ENCODE assay signal across 14 cellular contexts in the genomic region with DNA sequence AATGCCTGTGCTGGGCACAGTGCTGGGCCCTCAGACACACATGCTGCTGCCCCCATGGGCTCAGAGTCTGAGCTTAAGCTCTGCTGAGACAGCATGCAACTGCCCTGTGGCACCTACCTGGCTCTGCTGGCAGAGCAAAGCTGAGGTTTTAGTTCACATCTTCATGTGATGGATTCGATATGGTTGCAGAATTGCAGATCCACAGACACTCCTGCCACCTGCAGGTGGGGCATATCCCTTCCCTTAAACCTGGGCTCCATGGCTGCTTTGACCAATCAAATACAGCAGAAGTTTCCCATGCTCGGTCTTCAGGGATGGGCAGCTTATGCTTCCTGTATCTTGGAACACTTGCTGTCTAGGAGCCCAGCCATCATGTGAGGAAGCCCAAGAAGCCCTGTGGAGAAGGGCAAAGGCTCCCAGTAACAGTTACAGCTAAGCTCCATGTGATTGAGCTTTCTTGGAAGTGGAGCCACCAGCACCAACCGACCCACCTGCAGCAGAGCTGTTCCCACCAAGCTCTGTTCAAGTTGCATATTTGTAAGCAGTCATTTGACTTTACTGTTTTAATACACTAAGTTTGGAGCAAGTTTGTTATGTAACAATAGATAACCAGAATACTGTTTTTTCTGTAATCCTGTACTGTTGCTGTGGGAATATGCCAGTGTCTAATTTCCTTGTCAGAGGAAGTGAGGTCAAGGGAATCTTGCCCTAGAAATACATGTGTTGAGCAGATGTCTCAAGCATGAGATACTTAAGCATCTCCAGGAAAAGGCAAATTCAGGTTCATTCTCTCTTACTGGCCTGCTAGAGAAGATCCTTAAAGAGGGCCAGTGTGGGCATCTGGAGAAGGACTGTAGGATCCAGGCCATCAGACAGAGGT.
DNase-seq lines count a peak whose midpoint lies in the region; ATAC-seq, FAIRE-seq and TF ChIP-seq lines count a peak whose summit lies in the region.
"Had no signal": no experiment of that assay in that cellular context is flagged by ENCODE, and none has a peak within 500 bp of the region (broad histone marks: within the 10 kb centered on the region; RNA-seq: fewer than 3 reads in every experiment).

No MANE protein-coding gene starts in this region.

- peaks cover 2% of the 10 kb centered on the region for H3K23me2 ChIP-seq in H9 (ENCODE audit: insufficient read length, low read depth, low read length, poor library complexity, severe bottlenecking)

- H3K4me1 ChIP-seq in H9 (ENCODE audit: insufficient read depth, low read length) (peaks cover 4% of the 10 kb centered on the region; the same call in 1 of the 2 replicates), HepG2 (ENCODE audit: insufficient read depth, low read length) (peaks cover 6% of the 10 kb centered on the region)
- H3K4me1 ChIP-seq: SJCRH30 had no signal

- TF ChIP-seq EP300 in HepG2 (IDR thresholded peaks at IDR 0.05; ENCODE audit: low read depth in 2 of 2, low read length in 2 of 2) (no peak), HepG2 (CRISPR knock-in tag; IDR thresholded peaks at IDR 0.05; ENCODE audit: borderline replicate concordance) (no peak)

- POLR2A ChIA-PET in HepG2 (lab: Yijun Ruan, JAX) = no interaction called here

- no peak overlapping the region for H2AK5ac ChIP-seq in H9 (ENCODE audit: insufficient read length, low read length)

- intact Hi-C loops in HepG2 (cut with micrococcal nuclease; ENCODE audit: unreplicated experiment) = no loop called here
- intact Hi-C loops in Calu3 (cut with micrococcal nuclease; ENCODE audit: unreplicated experiment) = no loop called here

- H4K91ac ChIP-seq in H9 (ENCODE audit: insufficient read length, low read depth, low read length) = no peak overlapping the region

- in situ Hi-C loops in HepG2 (cut with HindIII; ENCODE audit: extremely low pct_ligation_motif_present, low pct_unique_long_range_greater_than_20kb) = no loop called here

- BruUV-seq in HepG2 (replicated peaks; lab: Mats Ljungman, UMichigan) (no TSS peak), Calu3 (replicated peaks; lab: Mats Ljungman, UMichigan) (no TSS peak)

- H2BK12ac ChIP-seq in H9 (ENCODE audit: insufficient read length, low read depth, low read length) = no peak overlapping the region

- H3K4me2 ChIP-seq in H9 (ENCODE audit: insufficient read depth, insufficient read length, low read length) (no peak overlapping the region), HepG2 (ENCODE audit: low read depth, low read length) (no peak overlapping the region)

- H2BK15ac ChIP-seq in H9 (ENCODE audit: low read depth, low read length) = no peak overlapping the region

- H3K4me1 Mint-ChIP-seq in H9 (peaks cover 18 to 31% of the 10 kb centered on the region in 2 experiments), Calu3 (ENCODE audit: low read depth, unreplicated experiment) (peaks cover 17% of the 10 kb centered on the region)

- H3K36me3 ChIP-seq in WERI-Rb-1 = no peaks in the 10 kb centered on the region
- H3K36me3 ChIP-seq in HepG2 (replicated peaks in 1 of 2; ENCODE audit: control insufficient read depth in 1 of 2, insufficient read depth in 2 of 2, low read length in 2 of 2) = no peaks in the 10 kb centered on the region
- H3K36me3 ChIP-seq: SJCRH30 had no signal

- H2BK5ac ChIP-seq in H9 (ENCODE audit: insufficient read length, low read length) = no peak overlapping the region

- no peaks in the 10 kb centered on the region for H3K9me3 Mint-ChIP-seq in H9
- H3K9me3 Mint-ChIP-seq in Calu3 (ENCODE audit: low read depth, unreplicated experiment) = no peaks in the 10 kb centered on the region

- CTCF ChIA-PET in HepG2 (lab: Yijun Ruan, JAX; ENCODE audit: low intra/inter-chr PET ratio, low total read pairs) = no interaction called here
- CTCF ChIA-PET in Calu3 (lab: Charles Lee) = interaction anchor here (0.5 to 0.6 kb wide), 2 partner anchors 10 to 392 kb away, joined by 4 to 5 read pairs; no protein-coding TSS in a partner anchor

- no peaks in the 10 kb centered on the region for H3K36me3 Mint-ChIP-seq in H9 (ENCODE audit: insufficient read depth in 1 of 3, low read depth in 3 of 3)
- H3K36me3 Mint-ChIP-seq in Calu3 (ENCODE audit: insufficient read depth, unreplicated experiment) = no peaks in the 10 kb centered on the region

- FAIRE-seq in HepG2 (lab: Jason Lieb, UNC) (no peak), GM12891 (lab: Jason Lieb, UNC) (no peak)

- H3K27ac ChIP-seq in H9 (ENCODE audit: insufficient read length, low read depth, low read length) (no peak overlapping the region), WERI-Rb-1 (no peak overlapping the region), HepG2 (ENCODE audit: extremely low read length, insufficient read depth, low read length) (no peak overlapping the region)
- H3K27ac ChIP-seq: 22Rv1, SJCRH30 had no signal

- WGBS in H9 (ENCODE audit: extremely low coverage, insufficient read length, low lambda C conversion rate) = no CpG with 5 or more reads among the region's 3 CpGs
- WGBS in HepG2 (ENCODE audit: low lambda C conversion rate) = 64% methylated on average over 2 of the region's 3 CpGs

- no peak overlapping the region for H3K4ac ChIP-seq in H9 (ENCODE audit: low read depth, low read length)

- H3K23ac ChIP-seq in H9 (ENCODE audit: insufficient read length, low read depth, low read length) = no peak overlapping the region

- H4K5ac ChIP-seq in H9 (ENCODE audit: insufficient read length, low read depth, low read length) = no peak overlapping the region

- ATAC-seq in HepG2 (peak; percentile 44; the same call in 1 of the 3 replicates), GM21723 (IDR thresholded peaks at IDR 0.05; ENCODE audit: unreplicated experiment) (no peak)

- H3K9me3 ChIP-seq in H9 (ENCODE audit: control insufficient read depth, low read depth, low read length) = no peaks in the 10 kb centered on the region
- no peaks in the 10 kb centered on the region for H3K9me3 ChIP-seq in WERI-Rb-1 (ENCODE audit: severe bottlenecking)
- no peaks in the 10 kb centered on the region for H3K9me3 ChIP-seq in HepG2 (ENCODE audit: low read length)
- H3K9me3 ChIP-seq: SJCRH30 had no signal

- TF ChIP-seq POLR2A in HepG2 (IDR thresholded peaks at IDR 0.05; ENCODE audit: insufficient read depth in 1 of 2, low read depth in 2 of 2, low read length in 2 of 2) (no peak), GM12891 (IDR thresholded peaks at IDR 0.05; ENCODE audit: low read depth, low read length) (no peak)

- no peak overlapping the region for H2AFZ ChIP-seq in H9 (ENCODE audit: low read length)
- no peak overlapping the region for H2AFZ ChIP-seq in HepG2 (ENCODE audit: low read length)

- H2BK120ac ChIP-seq in H9 (ENCODE audit: low read depth, low read length, poor library complexity, severe bottlenecking) = no peak overlapping the region

- H3K27me3 Mint-ChIP-seq in H9 (ENCODE audit: low read depth) (peaks cover 8% of the 10 kb centered on the region), Calu3 (ENCODE audit: unreplicated experiment) (peaks cover 94% of the 10 kb centered on the region)

- no peak overlapping the region for H3K27ac Mint-ChIP-seq in H9
- no peak overlapping the region for H3K27ac Mint-ChIP-seq in Calu3 (ENCODE audit: unreplicated experiment)
- H3K27ac Mint-ChIP-seq: activated naive CD8-positive, alpha-beta T cell had no signal

- H3K9ac ChIP-seq in H9 (ENCODE audit: extremely low read depth, insufficient read length, low read length) = no peak overlapping the region
- no peak overlapping the region for H3K9ac ChIP-seq in HepG2 (ENCODE audit: insufficient read depth, low read depth, low read length)

- no peak overlapping the region for H3T11ph ChIP-seq in H9 (ENCODE audit: low read length)

- H3K27me3 ChIP-seq in H9 (ENCODE audit: insufficient read depth, low read length) (no peaks in the 10 kb centered on the region), WERI-Rb-1 (ENCODE audit: insufficient read depth, low read depth, severe bottlenecking) (no peaks in the 10 kb centered on the region), HepG2 (ENCODE audit: control insufficient read depth in 1 of 2, insufficient read depth in 2 of 2, low read length in 2 of 2) (peaks cover 0 to 9% of the 10 kb centered on the region in 2 experiments; a peak in 2 of 5 replicates)
- H3K27me3 ChIP-seq: SJCRH30 had no signal

- no peak for TF ChIP-seq RAD21 in HepG2 (CRISPR knock-in tag; IDR thresholded peaks at IDR 0.05)

- no peak overlapping the region for H2BK20ac ChIP-seq in H9 (ENCODE audit: low read depth, low read length, poor library complexity, severe bottlenecking)

- H3K4me3 Mint-ChIP-seq in H9 (no peak overlapping the region), Calu3 (ENCODE audit: low read depth, unreplicated experiment) (no peak overlapping the region)
- H3K4me3 Mint-ChIP-seq: activated naive CD8-positive, alpha-beta T cell had no signal

- no peaks in the 10 kb centered on the region for H4K20me1 ChIP-seq in H9 (ENCODE audit: control insufficient read depth, insufficient read depth, insufficient read length)
- H4K20me1 ChIP-seq in HepG2 (ENCODE audit: insufficient read depth, low read length) = no peaks in the 10 kb centered on the region

- H3K79me2 ChIP-seq in H9 (ENCODE audit: insufficient read depth, low read length) (no peaks in the 10 kb centered on the region), HepG2 (ENCODE audit: insufficient read depth, low read length) (no peaks in the 10 kb centered on the region)

- H4K8ac ChIP-seq in H9 (replicated peaks; ENCODE audit: insufficient read length, low read depth, low read length) = no peak overlapping the region

- TF ChIP-seq CTCF in H9 (conservative IDR thresholded peaks at IDR 0.05) (peak; percentile 60), WERI-Rb-1 (IDR thresholded peaks at IDR 0.05; ENCODE audit: low read depth, low read length) (peak; percentile 64), HepG2 (CRISPR knock-in tag; IDR thresholded peaks at IDR 0.05) (peak; percentile 42), Calu3 (IDR thresholded peaks at IDR 0.05; ENCODE audit: unreplicated experiment) (no peak)

- DNase-seq in DMS 273 (lab: John Stamatoyannopoulos, UW; ENCODE audit: unreplicated experiment) (peak; percentile 20), DMS 273 treated with DMSO at 0.1 percent for 48 hours (lab: John Stamatoyannopoulos, UW) (no peak), H9 (no peak), WERI-Rb-1 (peak; percentile 63), HepG2 (ENCODE audit: low spot score) (no peak), GM12891 (ENCODE audit: insufficient read length, low spot score) (no peak), Calu3 (no peak)
- DNase-seq: activated CD4-positive, alpha-beta T cell treated with anti-CD3 and anti-CD28 coated beads for 1 hour; effector memory CD4-positive, alpha-beta T cell; left cardiac atrium; SJCRH30 had no signal

- H3K56ac ChIP-seq in H9 (ENCODE audit: insufficient read length, low read depth, low read length) = no peak overlapping the region

- H3K14ac ChIP-seq in H9 (ENCODE audit: insufficient read depth, low read length) = no peak overlapping the region

- H3K4me3 ChIP-seq in WERI-Rb-1 (ENCODE audit: low read depth, low read length) = no peak overlapping the region
- H3K4me3 ChIP-seq in HepG2 (replicated peaks in 1 of 3; ENCODE audit: insufficient read depth in 1 of 3, low read depth in 2 of 3, low read length in 3 of 3) = no peak overlapping the region
- H3K4me3 ChIP-seq: SJCRH30 had no signal

- H3K18ac ChIP-seq in H9 (ENCODE audit: insufficient read length, low read depth, low read length) = no peak overlapping the region

- H3K79me1 ChIP-seq in H9 (ENCODE audit: insufficient read depth, low read depth, low read length, poor library complexity, severe bottlenecking) = no peaks in the 10 kb centered on the region

TF ChIP-seq in HepG2, 621 proteins besides CTCF, POLR2A, EP300 and RAD21 (continues in another document):
- no peak for TF ChIP-seq ZNF296 (CRISPR knock-in tag; conservative IDR thresholded peaks at IDR 0.05)

Comparison
In these comparisons a context has a peak if more than half of its experiments do, and no peak if none do; other contexts are left out.
1. DNase-seq: peak in DMS 273 (single experiment) and WERI-Rb-1 (single experiment); none in DMS 273 treated with DMSO at 0.1 percent for 48 hours (single experiment), H9 (single experiment), HepG2 (single experiment), GM12891 (single experiment) and Calu3 (single experiment).